11 cellular contexts compared by ENCODE assay signal in genomic region chr7:96224682-96225081, GRCh38.
DNase-seq lines count a peak whose midpoint lies in the region; ATAC-seq and TF ChIP-seq lines count a peak whose summit lies in the region.
"Had no signal": no experiment of that assay in that cellular context is flagged by ENCODE, and none has a peak within 500 bp of the region (broad histone marks: within the 10 kb centered on the region; RNA-seq: fewer than 3 reads in every experiment).

No MANE protein-coding gene starts in this region.

- TF ChIP-seq CTCF in thyroid gland (IDR thresholded peaks at IDR 0.05), result no peak

- H3K9me3 Mint-ChIP-seq in activated naive CD8-positive, alpha-beta T cell treated with anti-CD3 and anti-CD28 coated beads, Interleukin-2, amount 50 U/mL, for 24 hours, result peaks cover 3% of the 10 kb centered on the region

- peaks cover 6% of the 10 kb centered on the region for H3K4me1 Mint-ChIP-seq in activated naive CD8-positive, alpha-beta T cell treated with anti-CD3 and anti-CD28 coated beads, Interleukin-2, amount 50 U/mL, for 24 hours

- no peaks in the 10 kb centered on the region for H3K27me3 Mint-ChIP-seq in activated naive CD8-positive, alpha-beta T cell treated with anti-CD3 and anti-CD28 coated beads, Interleukin-2, amount 50 U/mL, for 24 hours

- H3K27me3 ChIP-seq in thyroid gland, result no peaks in the 10 kb centered on the region

- no peak for TF ChIP-seq POLR2A in thyroid gland (IDR thresholded peaks at IDR 0.05)

- intact Hi-C loops in thyroid gland (cut with DNase I), result no loop called here

- DNase-seq in NCI-H2081 (lab: John Stamatoyannopoulos, UW), result peak; percentile 40 to 45
- no peak for DNase-seq in NCI-H2081 treated with DMSO at 0.1 percent for 48 hours (lab: John Stamatoyannopoulos, UW)
- DNase-seq in HT1080 (ENCODE audit: low read depth), result peak; percentile 8
- DNase-seq in activated naive CD8-positive, alpha-beta T cell treated with anti-CD3 and anti-CD28 coated beads, Interleukin-2, amount 50 U/mL, for 24 hours, result peak; percentile 12
- peak; percentile 57 to 71 for DNase-seq in lung microvascular endothelial cell (ENCODE audit: low read depth in 2 of 2)
- DNase-seq in T-helper 1 cell, result no peak
- DNase-seq in NCI-H128 (lab: John Stamatoyannopoulos, UW; ENCODE audit: unreplicated experiment), result no peak
- no peak for DNase-seq in thyroid gland
- DNase-seq: foreskin fibroblast had no signal

- H3K4me3 ChIP-seq in thyroid gland (replicated peaks in 1 of 3), result no peak overlapping the region
- H3K4me3 ChIP-seq: SK-N-MC had no signal

- peak; percentile 71 for ATAC-seq in activated naive CD8-positive, alpha-beta T cell treated with anti-CD3 and anti-CD28 coated beads, Interleukin-2, amount 50 U/mL, for 24 hours

- H3K36me3 ChIP-seq in thyroid gland, result no peaks in the 10 kb centered on the region

- no peak overlapping the region for H3K4me3 Mint-ChIP-seq in activated naive CD8-positive, alpha-beta T cell treated with anti-CD3 and anti-CD28 coated beads, Interleukin-2, amount 50 U/mL, for 24 hours

- 95 to 96% methylated on average over 1 of the region's 1 CpG for WGBS in thyroid gland, 2 donors

- H3K27ac ChIP-seq in thyroid gland, result no peak overlapping the region
- H3K27ac ChIP-seq: parathyroid adenoma, SK-N-MC had no signal

- peaks cover 10% of the 10 kb centered on the region in 2 donors for H3K4me1 ChIP-seq in thyroid gland
- H3K4me1 ChIP-seq: parathyroid adenoma had no signal

- H3K27ac Mint-ChIP-seq in activated naive CD8-positive, alpha-beta T cell treated with anti-CD3 and anti-CD28 coated beads, Interleukin-2, amount 50 U/mL, for 24 hours, result no peak overlapping the region

- H3K9me3 ChIP-seq in thyroid gland, result no peaks in the 10 kb centered on the region

- H3K36me3 Mint-ChIP-seq in activated naive CD8-positive, alpha-beta T cell treated with anti-CD3 and anti-CD28 coated beads, Interleukin-2, amount 50 U/mL, for 24 hours (ENCODE audit: low read depth), result peaks cover 12% of the 10 kb centered on the region

Comparison
In these comparisons a context has a peak if more than half of its experiments do, and no peak if none do; other contexts are left out.
1. DNase-seq: peak in NCI-H2081 (2 of 2), HT1080 (single experiment), activated naive CD8-positive, alpha-beta T cell treated with anti-CD3 and anti-CD28 coated beads, Interleukin-2, amount 50 U/mL, for 24 hours (single experiment) and lung microvascular endothelial cell (2 of 2); none in NCI-H2081 treated with DMSO at 0.1 percent for 48 hours (single experiment), T-helper 1 cell (0 of 5), NCI-H128 (single experiment) and thyroid gland (0 of 2).